ENCODE assay signal across 27 cellular contexts in genomic region chr16:17963185-17963836, GRCh38.
DNase-seq lines count a peak whose midpoint lies in the region; ATAC-seq and TF ChIP-seq lines count a peak whose summit lies in the region.
"Had no signal": no experiment of that assay in that cellular context is flagged by ENCODE, and none has a peak within 500 bp of the region (broad histone marks: within the 10 kb centered on the region; RNA-seq: fewer than 3 reads in every experiment).

No MANE protein-coding gene starts in this region.

- H3K27ac Mint-ChIP-seq in activated B cell treated with CpG ODN at 0.5 μM for 24 hours = no peak overlapping the region
- H3K27ac Mint-ChIP-seq: activated CD8-positive, alpha-beta memory T cell treated with anti-CD3 and anti-CD28 coated beads, Interleukin-2, amount 10 ng/mL, durations not matched to agents 7 days and 5 days; activated naive CD8-positive, alpha-beta T cell; activated T-helper 1 cell treated with anti-CD3 and anti-CD28 coated beads, Interleukin-12 subunit alpha, Interleukin-12 subunit beta, Interleukin-2, Interleukin-4 antibody, amounts not matched to agents 30 ng/mL and 10 ng/mL and 1 ng/mL, durations not matched to agents 14 hours and 24 hours and 36 hours had no signal

- peaks cover 2% of the 10 kb centered on the region for H3K27me3 Mint-ChIP-seq in activated B cell treated with CpG ODN at 0.5 μM for 24 hours

- CTCF ChIA-PET in activated B cell treated with CpG ODN at 0.5 μM for 24 hours (lab: Charles Lee) = no interaction called here

- no peak overlapping the region for H3K4me3 Mint-ChIP-seq in activated B cell treated with CpG ODN at 0.5 μM for 24 hours
- H3K4me3 Mint-ChIP-seq: activated CD8-positive, alpha-beta memory T cell treated with anti-CD3 and anti-CD28 coated beads, Interleukin-2, amount 10 ng/mL, durations not matched to agents 7 days and 5 days; activated naive CD8-positive, alpha-beta T cell; activated T-helper 1 cell treated with anti-CD3 and anti-CD28 coated beads, Interleukin-12 subunit alpha, Interleukin-12 subunit beta, Interleukin-2, Interleukin-4 antibody, amounts not matched to agents 30 ng/mL and 10 ng/mL and 1 ng/mL, durations not matched to agents 14 hours and 24 hours and 36 hours had no signal

- intact Hi-C loops in activated B cell treated with CpG ODN at 0.5 μM for 24 hours (cut with micrococcal nuclease) (no loop called here), aorta (cut with DNase I) (no loop called here)

- no peaks in the 10 kb centered on the region for H3K9me3 Mint-ChIP-seq in activated B cell treated with CpG ODN at 0.5 μM for 24 hours

- no peak overlapping the region for H3K27ac ChIP-seq in aorta (ENCODE audit: low read depth in 1 of 2, low read length in 2 of 2)
- H3K27ac ChIP-seq: A549, BLaER1, HL-60 had no signal

- ATAC-seq in GM18907 (IDR thresholded peaks at IDR 0.05; ENCODE audit: unreplicated experiment) (peak; percentile 67), HG02798 (IDR thresholded peaks at IDR 0.05; ENCODE audit: poor library complexity, unreplicated experiment) (peak; percentile 39), activated B cell treated with CpG ODN at 0.5 μM for 24 hours (ENCODE audit: low read depth) (peak; percentile 25), aorta (ENCODE audit: low FRiP score) (no peak), HG02884 (IDR thresholded peaks at IDR 0.05; ENCODE audit: unreplicated experiment) (no peak)
- ATAC-seq: A549; activated CD8-positive, alpha-beta memory T cell treated with anti-CD3 and anti-CD28 coated beads, Interleukin-2, amount 10 ng/mL, durations not matched to agents 7 days and 5 days; PC-3 had no signal

- H3K4me3 ChIP-seq in GM06990 (replicated peaks; ENCODE audit: low read depth, low read length) (no peak overlapping the region), aorta (ENCODE audit: low read length in 2 of 2) (no peak overlapping the region)
- H3K4me3 ChIP-seq: A549, BLaER1 had no signal

- H3K27me3 ChIP-seq in GM06990 (replicated peaks; ENCODE audit: control insufficient read depth, insufficient read depth, low read length) (no peaks in the 10 kb centered on the region), aorta (ENCODE audit: control insufficient read depth in 1 of 2, insufficient read depth in 2 of 2, low read length in 1 of 2) (no peaks in the 10 kb centered on the region)
- H3K27me3 ChIP-seq: BLaER1 had no signal

- H3K4me1 Mint-ChIP-seq in activated B cell treated with CpG ODN at 0.5 μM for 24 hours = peaks cover 10% of the 10 kb centered on the region
- H3K4me1 Mint-ChIP-seq: activated CD8-positive, alpha-beta memory T cell treated with anti-CD3 and anti-CD28 coated beads, Interleukin-2, amount 10 ng/mL, durations not matched to agents 7 days and 5 days had no signal

- no peaks in the 10 kb centered on the region for H3K36me3 ChIP-seq in GM06990 (ENCODE audit: control insufficient read depth, insufficient read depth, low read length)
- H3K36me3 ChIP-seq in aorta (ENCODE audit: control insufficient read depth in 1 of 2, insufficient read depth in 2 of 2, low read length in 1 of 2) = no peaks in the 10 kb centered on the region
- H3K36me3 ChIP-seq: BLaER1 had no signal

- no peaks in the 10 kb centered on the region for H3K36me3 Mint-ChIP-seq in activated B cell treated with CpG ODN at 0.5 μM for 24 hours (ENCODE audit: low read depth)
- H3K36me3 Mint-ChIP-seq: activated CD8-positive, alpha-beta memory T cell treated with anti-CD3 and anti-CD28 coated beads, Interleukin-2, amount 10 ng/mL, durations not matched to agents 7 days and 5 days; activated naive CD8-positive, alpha-beta T cell had no signal

- TF ChIP-seq CTCF in GM06990 (IDR thresholded peaks at IDR 0.05; ENCODE audit: insufficient read depth, low read length, poor library complexity, severe bottlenecking) = no peak
- no peak for TF ChIP-seq CTCF in activated B cell treated with CpG ODN at 0.5 μM for 24 hours (IDR thresholded peaks at IDR 0.05)

- peaks cover 2% of the 10 kb centered on the region for H3K9me3 ChIP-seq in aorta (ENCODE audit: control insufficient read depth, low read length)
- H3K9me3 ChIP-seq: Caco-2 had no signal

- POLR2A ChIA-PET in activated B cell treated with CpG ODN at 0.5 μM for 24 hours (lab: Charles Lee) = interaction anchor here (0.6 kb wide), 1 partner anchor 24 kb away, joined by 3 read pairs; no protein-coding TSS in a partner anchor

- 66 to 70% methylated on average over 12 of the region's 12 CpGs for WGBS in aorta, 2 donors

- DNase-seq in GM06990 (ENCODE audit: extremely low read depth, insufficient read length) = peak; percentile 48
- DNase-seq in activated B cell treated with CpG ODN at 0.5 μM for 24 hours = no peak
- DNase-seq in NCI-H1436 treated with DMSO at 0.1 percent for 48 hours (lab: John Stamatoyannopoulos, UW) = no peak
- DNase-seq in aorta = no peak
- no peak for DNase-seq in DMS 273 treated with DMSO at 0.1 percent for 48 hours (lab: John Stamatoyannopoulos, UW)
- DNase-seq: activated CD4-positive, alpha-beta T cell treated with anti-CD3 and anti-CD28 coated beads for 4 hours; activated CD8-positive, alpha-beta memory T cell treated with anti-CD3 and anti-CD28 coated beads, Interleukin-2, amount 10 ng/mL, durations not matched to agents 7 days and 5 days; Caco-2; cerebellar nuclear complex; effector memory CD4-positive, alpha-beta T cell; H7; kidney glomerular epithelial cell; mammary epithelial cell; NCI-H1436; NCI-H774; occipital lobe; PC-3; SHP77 treated with DMSO at 0.1 percent for 48 hours; stimulated activated CD4-positive, alpha-beta T cell treated with anti-CD3 and anti-CD28 coated beads, Interleukin-12 subunit alpha, Interleukin-12 subunit beta, amount 100 ng/mL, for 4 hours had no signal

- H3K4me1 ChIP-seq in aorta (ENCODE audit: control insufficient read depth in 1 of 2, insufficient read depth in 2 of 2, low read length in 2 of 2) = no peaks in the 10 kb centered on the region
- H3K4me1 ChIP-seq: A549, BLaER1, Caco-2 had no signal

Comparison
In these comparisons a context has a peak if more than half of its experiments do, and no peak if none do; other contexts are left out.
1. ATAC-seq: peak in GM18907 (single experiment), HG02798 (single experiment) and activated B cell treated with CpG ODN at 0.5 μM for 24 hours (single experiment); none in aorta (single experiment) and HG02884 (single experiment).